1 cellular context compared by ENCODE assay signal in the genomic region with DNA sequence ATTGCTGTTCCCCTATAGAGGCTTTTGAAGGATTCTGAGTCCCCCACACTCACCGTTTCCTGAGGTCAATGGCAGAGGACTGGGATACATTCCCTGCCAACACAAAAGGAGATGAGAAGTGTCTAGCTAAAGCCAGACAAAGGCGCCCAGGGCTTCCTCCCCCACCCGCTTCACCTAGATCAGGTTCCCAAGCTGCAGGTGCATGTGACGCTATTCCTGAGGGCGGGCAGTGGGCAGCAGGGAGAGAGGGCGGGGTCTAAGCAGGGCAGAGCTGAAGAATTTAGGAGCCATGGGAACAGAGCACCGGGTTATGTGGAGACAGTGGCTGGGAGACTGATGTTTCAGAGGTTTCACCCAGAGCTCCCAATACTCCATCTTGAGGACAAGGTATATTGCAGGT.
TF ChIP-seq lines count a peak whose summit lies in the region.

No MANE protein-coding gene starts in this region.

TF ChIP-seq in H1, 55 proteins besides CTCF, POLR2A, EP300 and RAD21:
- TF ChIP-seq KDM4A (IDR thresholded peaks at IDR 0.05; ENCODE audit: low read depth, low read length, severe bottlenecking) (no peak), TEAD4 (IDR thresholded peaks at IDR 0.05; ENCODE audit: low read depth, low read length) (0 out of 2 replicates have a peak, but pooled peaks have one; percentile 47), NRF1 (IDR thresholded peaks at IDR 0.05; ENCODE audit: low read depth, low read length) (no peak), CBX8 (IDR thresholded peaks at IDR 0.05; ENCODE audit: borderline replicate concordance, low read depth, low read length) (no peak), CEBPB (IDR thresholded peaks at IDR 0.05; ENCODE audit: low read depth, low read length) (no peak), JUN (IDR thresholded peaks at IDR 0.05; ENCODE audit: low read depth, low read length) (no peak), KDM1A (IDR thresholded peaks at IDR 0.05; ENCODE audit: borderline replicate concordance, low read length) (no peak), TAF1 (IDR thresholded peaks at IDR 0.05; ENCODE audit: low read depth, low read length) (peak; percentile 49; the same call in 1 of the 2 replicates), HDAC6 (IDR thresholded peaks at IDR 0.05; ENCODE audit: low read depth, low read length) (no peak), KDM5A (IDR thresholded peaks at IDR 0.05; ENCODE audit: low read length) (no peak), SUZ12 (IDR thresholded peaks at IDR 0.05; ENCODE audit: low read length) (no peak), CHD2 (IDR thresholded peaks at IDR 0.05; ENCODE audit: low read length) (no peak), SIN3A (conservative IDR thresholded peaks at IDR 0.05 in 1 of 2, IDR thresholded peaks at IDR 0.05 in 1 of 2; ENCODE audit: low read depth in 1 of 2, low read length in 2 of 2) (peak; percentile 96 to 99; a peak in 2 of 4 replicates), CREB1 (IDR thresholded peaks at IDR 0.05) (peak; percentile 63; the same call in 1 of the 2 replicates), YY1 (IDR thresholded peaks at IDR 0.05; ENCODE audit: low read depth, low read length) (peak; percentile 44; the same call in 1 of the 2 replicates), JUND (IDR thresholded peaks at IDR 0.05; ENCODE audit: low read length) (0 out of 2 replicates have a peak, but pooled peaks have one; percentile 6), RNF2 (IDR thresholded peaks at IDR 0.05; ENCODE audit: borderline replicate concordance, low read depth, low read length, missing control alignments, poor library complexity, severe bottlenecking) (no peak), TCF12 (IDR thresholded peaks at IDR 0.05; ENCODE audit: low read depth, low read length) (peak; percentile 96), TBP (IDR thresholded peaks at IDR 0.05; ENCODE audit: low read depth, low read length) (peak; percentile 47; the same call in 1 of the 2 replicates), FOSL1 (IDR thresholded peaks at IDR 0.05; ENCODE audit: insufficient read depth, low read depth, low read length) (no peak), POLR2AphosphoS5 (IDR thresholded peaks at IDR 0.05; ENCODE audit: low read depth, low read length) (peak; percentile 51; the same call in 1 of the 2 replicates), SAP30 (IDR thresholded peaks at IDR 0.05; ENCODE audit: insufficient read depth, insufficient replicate concordance, low read length) (peak; percentile 93), CBX5 (IDR thresholded peaks at IDR 0.05; ENCODE audit: low read depth, low read length) (no peak), RFX5 (IDR thresholded peaks at IDR 0.05; ENCODE audit: borderline replicate concordance, low read depth, low read length) (no peak), EZH2 (IDR thresholded peaks at IDR 0.05; ENCODE audit: low read depth, low read length, severe bottlenecking) (no peak), BRCA1 (IDR thresholded peaks at IDR 0.05; ENCODE audit: low read depth, low read length) (no peak), BCL11A (IDR thresholded peaks at IDR 0.05; ENCODE audit: low read depth in 2 of 2, low read length in 2 of 2) (no peak), HDAC2 (IDR thresholded peaks at IDR 0.05; ENCODE audit: borderline replicate concordance in 1 of 2, low read depth in 2 of 2, low read length in 2 of 2) (peak; percentile 29 to 70; a peak in 1 of 4 replicates), EGR1 (IDR thresholded peaks at IDR 0.05; ENCODE audit: borderline replicate concordance, low read depth, low read length) (no peak)
- TF ChIP-seq, protein P1, sequence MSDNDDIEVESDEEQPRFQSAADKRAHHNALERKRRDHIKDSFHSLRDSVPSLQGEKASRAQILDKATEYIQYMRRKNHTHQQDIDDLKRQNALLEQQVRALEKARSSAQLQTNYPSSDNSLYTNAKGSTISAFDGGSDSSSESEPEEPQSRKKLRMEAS (IDR thresholded peaks at IDR 0.05): peak; percentile 72
- TF ChIP-seq, protein P2, sequence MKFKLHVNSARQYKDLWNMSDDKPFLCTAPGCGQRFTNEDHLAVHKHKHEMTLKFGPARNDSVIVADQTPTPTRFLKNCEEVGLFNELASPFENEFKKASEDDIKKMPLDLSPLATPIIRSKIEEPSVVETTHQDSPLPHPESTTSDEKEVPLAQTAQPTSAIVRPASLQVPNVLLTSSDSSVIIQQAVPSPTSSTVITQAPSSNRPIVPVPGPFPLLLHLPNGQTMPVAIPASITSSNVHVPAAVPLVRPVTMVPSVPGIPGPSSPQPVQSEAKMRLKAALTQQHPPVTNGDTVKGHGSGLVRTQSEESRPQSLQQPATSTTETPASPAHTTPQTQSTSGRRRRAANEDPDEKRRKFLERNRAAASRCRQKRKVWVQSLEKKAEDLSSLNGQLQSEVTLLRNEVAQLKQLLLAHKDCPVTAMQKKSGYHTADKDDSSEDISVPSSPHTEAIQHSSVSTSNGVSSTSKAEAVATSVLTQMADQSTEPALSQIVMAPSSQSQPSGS (IDR thresholded peaks at IDR 0.05; ENCODE audit: low read length): no peak
- TF ChIP-seq, protein P3, sequence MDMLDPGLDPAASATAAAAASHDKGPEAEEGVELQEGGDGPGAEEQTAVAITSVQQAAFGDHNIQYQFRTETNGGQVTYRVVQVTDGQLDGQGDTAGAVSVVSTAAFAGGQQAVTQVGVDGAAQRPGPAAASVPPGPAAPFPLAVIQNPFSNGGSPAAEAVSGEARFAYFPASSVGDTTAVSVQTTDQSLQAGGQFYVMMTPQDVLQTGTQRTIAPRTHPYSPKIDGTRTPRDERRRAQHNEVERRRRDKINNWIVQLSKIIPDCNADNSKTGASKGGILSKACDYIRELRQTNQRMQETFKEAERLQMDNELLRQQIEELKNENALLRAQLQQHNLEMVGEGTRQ (IDR thresholded peaks at IDR 0.05; ENCODE audit: low read length): 0 out of 2 replicates have a peak, but pooled peaks have one; percentile 31
- TF ChIP-seq, protein P4, sequence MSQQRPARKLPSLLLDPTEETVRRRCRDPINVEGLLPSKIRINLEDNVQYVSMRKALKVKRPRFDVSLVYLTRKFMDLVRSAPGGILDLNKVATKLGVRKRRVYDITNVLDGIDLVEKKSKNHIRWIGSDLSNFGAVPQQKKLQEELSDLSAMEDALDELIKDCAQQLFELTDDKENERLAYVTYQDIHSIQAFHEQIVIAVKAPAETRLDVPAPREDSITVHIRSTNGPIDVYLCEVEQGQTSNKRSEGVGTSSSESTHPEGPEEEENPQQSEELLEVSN (IDR thresholded peaks at IDR 0.05): no peak
TF ChIP-seq in H1: peak in this region for 13.
